Comparison of ENCODE assay signal across 8 cellular contexts in the genomic region with DNA sequence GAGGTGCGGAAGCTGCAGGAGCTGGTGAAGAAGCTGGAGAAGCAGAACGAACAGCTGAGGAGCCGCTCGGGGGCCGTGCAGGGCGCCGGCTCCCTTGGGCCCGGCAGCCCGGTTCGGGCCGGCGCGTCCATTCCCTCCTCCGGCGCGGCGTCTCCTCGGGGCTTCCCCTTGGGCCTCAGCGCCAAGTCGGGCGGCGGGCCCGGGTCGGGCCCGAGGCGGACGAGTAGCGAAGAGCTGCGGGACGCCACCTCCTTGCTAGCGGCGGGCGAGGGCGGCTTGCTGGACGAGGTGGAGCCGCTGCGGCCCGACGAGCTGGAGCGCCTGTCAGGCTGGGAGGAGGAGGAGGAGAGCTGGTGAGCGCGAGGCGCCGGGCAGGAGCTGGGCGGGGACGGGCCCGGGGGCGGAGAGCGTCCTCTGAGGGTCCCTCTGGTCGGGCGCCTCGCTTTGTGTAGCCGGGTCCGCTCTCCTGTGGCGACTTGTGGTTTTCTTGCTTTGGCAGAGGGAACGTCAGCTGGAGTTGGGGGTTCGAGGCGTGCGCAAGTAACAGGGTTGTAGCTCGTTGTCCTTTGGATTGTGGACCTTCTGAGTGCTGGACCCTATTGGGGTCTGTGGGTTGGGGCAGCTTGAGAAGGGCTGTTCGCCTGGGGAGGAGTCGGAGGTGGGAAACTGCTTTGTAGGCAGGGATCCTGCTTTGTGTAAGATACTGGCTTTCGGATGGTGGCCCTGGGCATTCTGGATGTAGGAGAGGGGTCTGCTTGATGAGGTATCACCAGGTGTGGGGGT. TPM values are rescaled to one million over a fixed set of nuclear protein-coding genes. Genes with fewer than 3 reads are reported as not detected.
DNase-seq lines count a peak whose midpoint lies in the region; ATAC-seq and TF ChIP-seq lines count a peak whose summit lies in the region.

No MANE protein-coding gene starts in this region.

- peak; percentile 34 to 56 for DNase-seq in NCI-H2081 (lab: John Stamatoyannopoulos, UW)
- DNase-seq in NCI-H2081 treated with DMSO at 0.1 percent for 48 hours (lab: John Stamatoyannopoulos, UW): no peak
- peak; percentile 35 for DNase-seq in NCI-H510A treated with DMSO at 0.1 percent for 48 hours (lab: John Stamatoyannopoulos, UW)
- DNase-seq in activated T-cell treated with anti-CD3 and anti-CD28 coated beads, Interleukin-2, amount 50 U/mL, for 24 hours: no peak
- DNase-seq in esophagus squamous epithelium (lab: John Stamatoyannopoulos, UW): peak; percentile 20
- DNase-seq in naive B cell: no peak
- DNase-seq in stimulated activated naive CD8-positive, alpha-beta T cell treated with anti-CD3 and anti-CD28 coated beads, Interleukin-15, Interleukin-2, amounts not matched to agents 100 U/mL and 50 U/mL, for 24 hours: peak; percentile 53

- H3K4me1 Mint-ChIP-seq in activated T-cell treated with anti-CD3 and anti-CD28 coated beads, Interleukin-2, amount 50 U/mL, for 24 hours (ENCODE audit: low read depth): peaks cover 70% of the 10 kb centered on the region
- H3K4me1 Mint-ChIP-seq in naive B cell: peaks cover 31 to 57% (median 43%) of the 10 kb centered on the region in 3 donors

- peak overlapping the region; percentile 98 for H3K27ac Mint-ChIP-seq in activated T-cell treated with anti-CD3 and anti-CD28 coated beads, Interleukin-2, amount 50 U/mL, for 24 hours
- peak overlapping the region; percentile 97 to 99 (median 98) for H3K27ac Mint-ChIP-seq in naive B cell

- no peaks in the 10 kb centered on the region for H3K9me3 Mint-ChIP-seq in activated T-cell treated with anti-CD3 and anti-CD28 coated beads, Interleukin-2, amount 50 U/mL, for 24 hours
- no peaks in the 10 kb centered on the region for H3K9me3 Mint-ChIP-seq in naive B cell

- peak overlapping the region; percentile 94 for H3K4me3 Mint-ChIP-seq in activated T-cell treated with anti-CD3 and anti-CD28 coated beads, Interleukin-2, amount 50 U/mL, for 24 hours
- H3K4me3 Mint-ChIP-seq in naive B cell: peak overlapping the region; percentile 92 to 99 (median 97)

- 0% methylated on average over 3 to 10 of the region's 63 CpGs for WGBS in esophagus squamous epithelium, 2 donors

- no peaks in the 10 kb centered on the region for H3K27me3 Mint-ChIP-seq in activated T-cell treated with anti-CD3 and anti-CD28 coated beads, Interleukin-2, amount 50 U/mL, for 24 hours
- H3K27me3 Mint-ChIP-seq in naive B cell: no peaks in the 10 kb centered on the region

- no peak for TF ChIP-seq POLR2A in esophagus squamous epithelium (IDR thresholded peaks at IDR 0.05)

- TF ChIP-seq CTCF in esophagus squamous epithelium (IDR thresholded peaks at IDR 0.05): no peak

- peaks cover 13% of the 10 kb centered on the region for H3K36me3 Mint-ChIP-seq in activated T-cell treated with anti-CD3 and anti-CD28 coated beads, Interleukin-2, amount 50 U/mL, for 24 hours (ENCODE audit: low read depth)
- H3K36me3 Mint-ChIP-seq in naive B cell: peaks cover 0 to 8% of the 10 kb centered on the region in 2 donors

- peaks cover 6 to 82% (median 30%) of the 10 kb centered on the region in 3 donors for H3K4me1 ChIP-seq in esophagus squamous epithelium

- H3K9me3 ChIP-seq in esophagus squamous epithelium: no peaks in the 10 kb centered on the region

- intact Hi-C loops in esophagus squamous epithelium (cut with DNase I): no loop called here

- peak; percentile 23 for ATAC-seq in HG02798 (IDR thresholded peaks at IDR 0.05; ENCODE audit: poor library complexity, unreplicated experiment)
- peak; percentile 20 to 26 for ATAC-seq in naive B cell (ENCODE audit: low read depth in 2 of 2)
- ATAC-seq in stimulated activated naive CD8-positive, alpha-beta T cell treated with anti-CD3 and anti-CD28 coated beads, Interleukin-15, Interleukin-2, amounts not matched to agents 100 U/mL and 50 U/mL, for 24 hours: peak; percentile 8

- peak overlapping the region; percentile 80 to 96 (median 90) for H3K4me3 ChIP-seq in esophagus squamous epithelium

- H3K27me3 ChIP-seq in esophagus squamous epithelium: no peaks in the 10 kb centered on the region

- no peaks in the 10 kb centered on the region for H3K36me3 ChIP-seq in esophagus squamous epithelium

- H3K27ac ChIP-seq in esophagus squamous epithelium: peak overlapping the region; percentile 97 to 99 (median 98)

RNA-seq across cellular contexts. Expression of a gene that starts 0.6 kb away (rescaled TPM):
- 10 to 100 TPM; 30.1 to 88.9 (median 75.4) TPM for total RNA-seq in esophagus squamous epithelium
- polyA plus RNA-seq in naive B cell (ENCODE audit: low read depth in 6 of 6): 10 to 100 TPM; 14.5 to 33.2 (median 28.0) TPM

Comparison
In these comparisons a context has a peak if more than half of its experiments do, and no peak if none do; other contexts are left out.
1. DNase-seq: peak in NCI-H2081 (2 of 2), NCI-H510A treated with DMSO at 0.1 percent for 48 hours (single experiment), esophagus squamous epithelium (single experiment) and stimulated activated naive CD8-positive, alpha-beta T cell treated with anti-CD3 and anti-CD28 coated beads, Interleukin-15, Interleukin-2, amounts not matched to agents 100 U/mL and 50 U/mL, for 24 hours (single experiment); none in NCI-H2081 treated with DMSO at 0.1 percent for 48 hours (single experiment), activated T-cell treated with anti-CD3 and anti-CD28 coated beads, Interleukin-2, amount 50 U/mL, for 24 hours (single experiment) and naive B cell (single experiment).
2. Peak in every context shown above with its lines, with median percentiles within 50 percentile points of each other: ATAC-seq.